In the genomic region with DNA sequence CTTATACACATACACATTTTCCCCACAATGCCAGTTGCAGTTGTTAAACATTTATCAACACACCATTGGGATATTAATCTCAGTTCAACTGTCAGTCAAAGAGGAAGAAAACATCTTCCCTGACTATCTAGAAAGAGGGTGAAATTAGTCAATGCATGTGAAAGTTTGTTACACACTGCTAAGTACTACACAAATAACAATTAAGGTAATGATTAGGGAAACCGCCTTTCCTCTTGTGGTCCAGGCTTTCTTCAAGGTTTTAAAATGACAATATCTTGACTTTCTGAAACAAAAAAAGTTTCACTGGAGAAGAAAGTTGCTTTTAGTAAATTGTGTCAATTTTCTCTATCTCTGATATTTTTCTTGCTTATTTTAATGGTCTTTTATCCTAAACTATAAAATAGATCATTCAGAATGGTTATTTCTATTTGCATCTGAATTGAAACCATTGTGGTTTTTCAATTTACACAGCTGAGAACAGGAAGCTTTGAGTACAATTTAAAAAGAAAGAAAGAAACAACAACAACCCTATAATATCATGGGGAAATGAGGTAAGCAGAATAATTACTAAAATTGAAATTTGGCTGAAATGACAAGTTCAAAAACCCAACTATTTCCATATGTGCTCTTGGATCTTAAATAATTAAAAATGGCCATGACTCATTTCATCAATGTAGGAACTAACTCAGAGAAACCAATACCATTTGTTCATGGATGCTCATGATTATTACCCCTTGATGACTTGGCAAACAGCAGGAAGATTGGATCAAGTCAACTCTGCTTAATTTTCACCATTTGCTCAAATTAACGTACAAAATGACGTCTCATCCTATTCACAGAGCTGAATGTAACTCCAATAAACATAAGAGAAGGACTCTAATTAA, we compare ENCODE assay signal across 16 cellular contexts. TPM values are rescaled to one million over a fixed set of nuclear protein-coding genes. Genes with fewer than 3 reads are reported as not detected.
DNase-seq lines count a peak whose midpoint lies in the region; ATAC-seq and TF ChIP-seq lines count a peak whose summit lies in the region.
"Had no signal": no experiment of that assay in that cellular context is flagged by ENCODE, and none has a peak within 500 bp of the region (broad histone marks: within the 10 kb centered on the region; RNA-seq: fewer than 3 reads in every experiment).

No MANE protein-coding gene starts in this region.

- no peaks in the 10 kb centered on the region for H3K9me3 ChIP-seq in upper lobe of right lung
- no peaks in the 10 kb centered on the region for H3K9me3 ChIP-seq in PC-9 (ENCODE audit: insufficient read depth, low read depth)
- H3K9me3 ChIP-seq: esophagus squamous epithelium, sigmoid colon had no signal

- CTCF ChIA-PET in PC-9 (lab: Charles Lee) = no interaction called here

- TF ChIP-seq CTCF in GM12865 (IDR thresholded peaks at IDR 0.05; ENCODE audit: insufficient read depth, low read depth, low read length, missing control alignments) (no peak), upper lobe of right lung (IDR thresholded peaks at IDR 0.05) (no peak), PC-9 (conservative IDR thresholded peaks at IDR 0.05) (no peak)

- H3K27ac ChIP-seq in upper lobe of right lung (no peak overlapping the region), PC-9 (no peak overlapping the region)
- H3K27ac ChIP-seq: esophagus squamous epithelium, sigmoid colon had no signal

- DNase-seq in GM12865 (ENCODE audit: low read depth) (peak; percentile 58), CD1c-positive myeloid dendritic cell (ENCODE audit: extremely low spot score) (no peak), upper lobe of right lung (no peak), PC-9 (no peak), SHP77 (lab: John Stamatoyannopoulos, UW) (no peak)
- DNase-seq: activated CD4-positive, alpha-beta T cell treated with anti-CD3 and anti-CD28 coated beads, Interleukin-2, amount 50 U/mL, for 1 hour; activated naive CD4-positive, alpha-beta T cell treated with anti-CD3 and anti-CD28 coated beads, Interleukin-2, amount 10 ng/mL, durations not matched to agents 7 days and 5 days; cerebellar nuclear complex; esophagus squamous epithelium; NCI-H82; sigmoid colon had no signal

- POLR2A ChIA-PET in PC-9 (lab: Charles Lee; ENCODE audit: unreplicated experiment) = interaction anchor here (0.6 kb wide), 1 partner anchor 367 kb away, joined by 3 read pairs; no protein-coding TSS in a partner anchor

- H3K79me2 ChIP-seq in PC-9 (ENCODE audit: low read depth) = no peaks in the 10 kb centered on the region

- H2AFZ ChIP-seq in PC-9 = no peak overlapping the region

- H3K9me2 ChIP-seq in PC-9 (ENCODE audit: insufficient read depth) = peaks cover 10% of the 10 kb centered on the region

- intact Hi-C loops in upper lobe of right lung (cut with DNase I) (no loop called here), PC-9 (cut with micrococcal nuclease; ENCODE audit: unreplicated experiment) (no loop called here)

- H3K4me3 ChIP-seq in GM12865 (ENCODE audit: low read depth, low read length) = no peak overlapping the region
- no peak overlapping the region for H3K4me3 ChIP-seq in upper lobe of right lung
- H3K4me3 ChIP-seq in PC-9 = no peak overlapping the region
- H3K4me3 ChIP-seq: esophagus squamous epithelium, sigmoid colon had no signal

- H3F3A ChIP-seq in PC-9 (ENCODE audit: insufficient read depth, low read depth) = no peaks in the 10 kb centered on the region

- H3K4me2 ChIP-seq in PC-9 = no peak overlapping the region

- no peaks in the 10 kb centered on the region for H3K27me3 ChIP-seq in upper lobe of right lung
- no peaks in the 10 kb centered on the region for H3K27me3 ChIP-seq in PC-9 (ENCODE audit: insufficient read depth, low read depth)
- H3K27me3 ChIP-seq: esophagus squamous epithelium, sigmoid colon had no signal

- H3K36me3 ChIP-seq in upper lobe of right lung = no peaks in the 10 kb centered on the region
- H3K36me3 ChIP-seq in PC-9 (ENCODE audit: low read depth) = no peaks in the 10 kb centered on the region
- H3K36me3 ChIP-seq: esophagus squamous epithelium, sigmoid colon had no signal

- ATAC-seq in GM19328 (IDR thresholded peaks at IDR 0.05; ENCODE audit: unreplicated experiment) (peak; percentile 94), HG02588 (IDR thresholded peaks at IDR 0.05; ENCODE audit: unreplicated experiment) (peak; percentile 94), HG03196 (IDR thresholded peaks at IDR 0.05; ENCODE audit: unreplicated experiment) (peak; percentile 98), upper lobe of right lung (no peak)

- no peaks in the 10 kb centered on the region for H4K20me1 ChIP-seq in PC-9 (ENCODE audit: insufficient read depth)

- no peaks in the 10 kb centered on the region for H3K4me1 ChIP-seq in upper lobe of right lung
- H3K4me1 ChIP-seq in PC-9 (replicated peaks; ENCODE audit: insufficient read depth) = no peaks in the 10 kb centered on the region
- H3K4me1 ChIP-seq: esophagus squamous epithelium, sigmoid colon had no signal

- no TSS peak for BruUV-seq in PC-9 (replicated peaks; lab: Mats Ljungman, UMichigan)

RNA-seq across cellular contexts. Expression of gene GPR149, which starts 31.7 kb away (rescaled TPM):
- total RNA-seq in upper lobe of right lung (not detected), PC-9 (2021) (not detected in 2 replicates)
- total RNA-seq: Daoy, esophagus squamous epithelium, MCF 10A, sigmoid colon had no signal
